In the genomic region with DNA sequence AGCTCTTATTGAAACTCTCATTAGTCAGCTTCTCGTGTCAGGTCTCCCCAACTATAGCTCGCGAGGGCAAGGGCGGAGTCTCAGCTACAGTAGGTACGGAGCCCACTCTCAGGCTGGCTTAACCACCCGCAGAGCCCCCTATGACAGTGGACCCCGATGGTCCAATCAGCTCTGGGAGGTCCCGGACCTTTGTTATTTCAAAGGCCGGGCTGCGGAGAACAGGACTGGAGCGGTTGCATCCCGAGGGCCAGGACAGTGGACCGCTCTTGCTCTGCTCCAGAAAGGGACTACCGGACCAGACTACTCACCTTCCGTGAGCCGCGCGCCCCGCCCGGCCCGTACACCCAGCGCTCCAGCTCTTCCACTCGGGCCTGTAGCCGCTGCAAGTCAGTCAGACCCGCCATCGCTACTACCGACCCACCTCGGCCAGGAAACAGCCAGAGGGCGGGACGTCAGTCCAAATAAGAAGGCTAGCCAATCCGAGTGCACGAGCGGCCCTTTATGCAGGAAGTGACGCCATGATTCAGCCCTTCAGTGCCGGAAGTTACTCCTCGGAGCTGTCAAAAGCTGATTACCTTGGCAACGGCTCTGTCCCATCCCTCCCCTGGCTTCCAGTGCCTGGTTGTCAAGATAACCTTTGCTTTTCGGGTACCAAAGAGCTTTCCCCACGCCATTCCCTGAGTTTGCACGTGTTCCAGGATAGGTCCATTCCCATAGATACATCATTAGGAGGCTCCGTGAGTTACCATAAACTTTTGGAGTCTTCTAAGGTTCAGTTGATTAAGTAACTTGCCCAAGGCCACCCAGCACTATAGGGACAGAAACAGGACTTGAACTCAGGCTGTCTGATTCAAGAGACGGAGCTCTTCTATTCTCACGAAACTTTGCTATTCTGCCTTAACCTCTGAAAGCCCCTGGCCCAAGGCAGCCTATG, we compare ENCODE assay signal across 1 cellular context.
TF ChIP-seq lines count a peak whose summit lies in the region.

A gene (minus strand): TSS at position 435 of the 934 bp plus-strand sequence. CDS start 31 bp downstream, at position 404.

TF ChIP-seq in K562, 482 proteins besides CTCF, POLR2A, EP300 and RAD21 (continued from another document):
- TF ChIP-seq FOXK2 (conservative IDR thresholded peaks at IDR 0.05 in 1 of 2, IDR thresholded peaks at IDR 0.05 in 1 of 2; ENCODE audit: low read depth in 2 of 2) (no peak; a peak in 1 of 4 replicates), SIRT6 (IDR thresholded peaks at IDR 0.05; ENCODE audit: low read depth, low read length) (no peak), ZBTB8A (IDR thresholded peaks at IDR 0.05; ENCODE audit: partially characterized antibody) (no peak), ZNF551 (CRISPR knock-in tag; IDR thresholded peaks at IDR 0.05) (no peak), YY1 (IDR thresholded peaks at IDR 0.05; ENCODE audit: borderline replicate concordance in 1 of 3, control insufficient read depth in 1 of 3, extremely low read depth in 1 of 3, insufficient read depth in 3 of 3, insufficient read length in 1 of 3, insufficient replicate concordance in 2 of 3, low read depth in 1 of 3, low read length in 2 of 3) (peak in 2 of 3 experiments; percentile 67 to 79), ZNF224 (CRISPR knock-in tag; IDR thresholded peaks at IDR 0.05) (no peak), SP2 (IDR thresholded peaks at IDR 0.05; ENCODE audit: extremely low read depth, low read depth, low read length, poor library complexity, severe bottlenecking) (peak; percentile 39), NFIX (CRISPR knock-in tag; IDR thresholded peaks at IDR 0.05; ENCODE audit: low read depth) (no peak), JUND (IDR thresholded peaks at IDR 0.05; ENCODE audit: borderline replicate concordance, low read depth, low read length) (peak; percentile 56), JUND (tag; IDR thresholded peaks at IDR 0.05; ENCODE audit: borderline replicate concordance, low read depth, low read length) (peak; percentile 30; the same call in 1 of the 3 replicates), NRF1 (conservative IDR thresholded peaks at IDR 0.05 in 1 of 2, IDR thresholded peaks at IDR 0.05 in 1 of 2) (0 out of 4 replicates have a peak, but pooled peaks of 1 of the 2 experiments have one; percentile 9), LARP7 (IDR thresholded peaks at IDR 0.05) (no peak), RCOR1 (IDR thresholded peaks at IDR 0.05; ENCODE audit: borderline replicate concordance in 1 of 2, low read depth in 2 of 2, low read length in 2 of 2) (peak in 1 of 2 experiments; percentile 61; a peak in 1 of 4 replicates), STAT5B (CRISPR knock-in tag; IDR thresholded peaks at IDR 0.05) (no peak), GABPB1 (CRISPR knock-in tag; IDR thresholded peaks at IDR 0.05) (peak; percentile 90), TBP (optimal IDR thresholded peaks at IDR 0.05; ENCODE audit: low read depth, low read length) (peak; percentile 34), SUPT5H (IDR thresholded peaks at IDR 0.05) (peak; percentile 60; the same call in 1 of the 2 replicates), MYNN (IDR thresholded peaks at IDR 0.05) (no peak), MYNN (CRISPR knock-in tag; IDR thresholded peaks at IDR 0.05) (no peak), YBX1 (IDR thresholded peaks at IDR 0.05) (no peak), ZNF785 (CRISPR knock-in tag; IDR thresholded peaks at IDR 0.05) (no peak)
- TF ChIP-seq, protein P1, sequence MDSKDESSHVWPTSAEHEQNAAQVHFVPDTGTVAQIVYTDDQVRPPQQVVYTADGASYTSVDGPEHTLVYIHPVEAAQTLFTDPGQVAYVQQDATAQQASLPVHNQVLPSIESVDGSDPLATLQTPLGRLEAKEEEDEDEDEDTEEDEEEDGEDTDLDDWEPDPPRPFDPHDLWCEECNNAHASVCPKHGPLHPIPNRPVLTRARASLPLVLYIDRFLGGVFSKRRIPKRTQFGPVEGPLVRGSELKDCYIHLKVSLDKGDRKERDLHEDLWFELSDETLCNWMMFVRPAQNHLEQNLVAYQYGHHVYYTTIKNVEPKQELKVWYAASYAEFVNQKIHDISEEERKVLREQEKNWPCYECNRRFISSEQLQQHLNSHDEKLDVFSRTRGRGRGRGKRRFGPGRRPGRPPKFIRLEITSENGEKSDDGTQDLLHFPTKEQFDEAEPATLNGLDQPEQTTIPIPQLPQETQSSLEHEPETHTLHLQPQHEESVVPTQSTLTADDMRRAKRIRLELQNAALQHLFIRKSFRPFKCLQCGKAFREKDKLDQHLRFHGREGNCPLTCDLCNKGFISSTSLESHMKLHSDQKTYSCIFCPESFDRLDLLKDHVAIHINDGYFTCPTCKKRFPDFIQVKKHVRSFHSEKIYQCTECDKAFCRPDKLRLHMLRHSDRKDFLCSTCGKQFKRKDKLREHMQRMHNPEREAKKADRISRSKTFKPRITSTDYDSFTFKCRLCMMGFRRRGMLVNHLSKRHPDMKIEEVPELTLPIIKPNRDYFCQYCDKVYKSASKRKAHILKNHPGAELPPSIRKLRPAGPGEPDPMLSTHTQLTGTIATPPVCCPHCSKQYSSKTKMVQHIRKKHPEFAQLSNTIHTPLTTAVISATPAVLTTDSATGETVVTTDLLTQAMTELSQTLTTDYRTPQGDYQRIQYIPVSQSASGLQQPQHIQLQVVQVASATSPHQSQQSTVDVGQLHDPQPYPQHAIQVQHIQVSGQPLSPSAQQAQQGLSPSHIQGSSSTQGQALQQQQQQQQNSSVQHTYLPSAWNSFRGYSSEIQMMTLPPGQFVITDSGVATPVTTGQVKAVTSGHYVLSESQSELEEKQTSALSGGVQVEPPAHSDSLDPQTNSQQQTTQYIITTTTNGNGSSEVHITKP (IDR thresholded peaks at IDR 0.05; ENCODE audit: partially characterized antibody): no peak
- TF ChIP-seq, protein P2, sequence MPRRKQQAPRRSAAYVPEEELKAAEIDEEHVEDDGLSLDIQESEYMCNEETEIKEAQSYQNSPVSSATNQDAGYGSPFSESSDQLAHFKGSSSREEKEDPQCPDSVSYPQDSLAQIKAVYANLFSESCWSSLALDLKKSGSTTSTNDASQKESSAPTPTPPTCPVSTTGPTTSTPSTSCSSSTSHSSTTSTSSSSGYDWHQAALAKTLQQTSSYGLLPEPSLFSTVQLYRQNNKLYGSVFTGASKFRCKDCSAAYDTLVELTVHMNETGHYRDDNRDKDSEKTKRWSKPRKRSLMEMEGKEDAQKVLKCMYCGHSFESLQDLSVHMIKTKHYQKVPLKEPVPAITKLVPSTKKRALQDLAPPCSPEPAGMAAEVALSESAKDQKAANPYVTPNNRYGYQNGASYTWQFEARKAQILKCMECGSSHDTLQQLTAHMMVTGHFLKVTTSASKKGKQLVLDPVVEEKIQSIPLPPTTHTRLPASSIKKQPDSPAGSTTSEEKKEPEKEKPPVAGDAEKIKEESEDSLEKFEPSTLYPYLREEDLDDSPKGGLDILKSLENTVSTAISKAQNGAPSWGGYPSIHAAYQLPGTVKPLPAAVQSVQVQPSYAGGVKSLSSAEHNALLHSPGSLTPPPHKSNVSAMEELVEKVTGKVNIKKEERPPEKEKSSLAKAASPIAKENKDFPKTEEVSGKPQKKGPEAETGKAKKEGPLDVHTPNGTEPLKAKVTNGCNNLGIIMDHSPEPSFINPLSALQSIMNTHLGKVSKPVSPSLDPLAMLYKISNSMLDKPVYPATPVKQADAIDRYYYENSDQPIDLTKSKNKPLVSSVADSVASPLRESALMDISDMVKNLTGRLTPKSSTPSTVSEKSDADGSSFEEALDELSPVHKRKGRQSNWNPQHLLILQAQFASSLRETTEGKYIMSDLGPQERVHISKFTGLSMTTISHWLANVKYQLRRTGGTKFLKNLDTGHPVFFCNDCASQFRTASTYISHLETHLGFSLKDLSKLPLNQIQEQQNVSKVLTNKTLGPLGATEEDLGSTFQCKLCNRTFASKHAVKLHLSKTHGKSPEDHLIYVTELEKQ (CRISPR knock-in tag; IDR thresholded peaks at IDR 0.05): no peak
